Comparison of ENCODE assay signal across 8 cellular contexts in genomic region chrX:41332988-41333743, GRCh38. TPM values are rescaled to one million over a fixed set of nuclear protein-coding genes. Genes with fewer than 3 reads are reported as not detected.
DNase-seq lines count a peak whose midpoint lies in the region; ATAC-seq and TF ChIP-seq lines count a peak whose summit lies in the region.

No MANE protein-coding gene starts in this region.

- peak; percentile 82 for DNase-seq in AG20443 (ENCODE audit: low spot score)
- peak; percentile 92 to 97 for DNase-seq in NCI-H524 (lab: John Stamatoyannopoulos, UW)
- peak; percentile 86 for DNase-seq in activated CD4-positive, alpha-beta T cell treated with anti-CD3 and anti-CD28 coated beads, Interleukin-2, amount 10 ng/mL, durations not matched to agents 7 days and 5 days
- peak; percentile 84 for DNase-seq in dedifferentiated amniotic fluid mesenchymal stem cell (ENCODE audit: extremely low spot score)
- DNase-seq in left lobe of liver (ENCODE audit: low spot score): peak; percentile 79
- DNase-seq in stimulated activated CD4-positive, alpha-beta T cell treated with anti-CD3 and anti-CD28 coated beads, Interleukin-2, amount 100 ng/mL, for 4 hours (ENCODE audit: low read depth): peak; percentile 82

- POLR2A ChIA-PET in activated CD4-positive, alpha-beta T cell treated with anti-CD3 and anti-CD28 coated beads, Interleukin-2, amount 10 ng/mL, durations not matched to agents 7 days and 5 days (lab: Charles Lee): no interaction called here

- peak; percentile 51 for TF ChIP-seq POLR2A in GM19193 (IDR thresholded peaks at IDR 0.05; ENCODE audit: extremely low read depth, insufficient read depth, insufficient read length)

- peak overlapping the region; percentile 100 for H3K27ac Mint-ChIP-seq in activated CD4-positive, alpha-beta T cell treated with anti-CD3 and anti-CD28 coated beads, Interleukin-2, amount 10 ng/mL, durations not matched to agents 7 days and 5 days

- CTCF ChIA-PET in activated CD4-positive, alpha-beta T cell treated with anti-CD3 and anti-CD28 coated beads, Interleukin-2, amount 10 ng/mL, durations not matched to agents 7 days and 5 days (lab: Charles Lee): interaction anchor here (0.8 to 1.4 kb wide), 3 partner anchors 10 to 29 kb away, joined by 3 to 5 read pairs (median 3); no protein-coding TSS in a partner anchor

- peak overlapping the region; percentile 93 for H3K4me3 Mint-ChIP-seq in activated CD4-positive, alpha-beta T cell treated with anti-CD3 and anti-CD28 coated beads, Interleukin-2, amount 10 ng/mL, durations not matched to agents 7 days and 5 days

- no peaks in the 10 kb centered on the region for H3K9me3 Mint-ChIP-seq in activated CD4-positive, alpha-beta T cell treated with anti-CD3 and anti-CD28 coated beads, Interleukin-2, amount 10 ng/mL, durations not matched to agents 7 days and 5 days

- peaks cover 24% of the 10 kb centered on the region for H3K4me1 Mint-ChIP-seq in activated CD4-positive, alpha-beta T cell treated with anti-CD3 and anti-CD28 coated beads, Interleukin-2, amount 10 ng/mL, durations not matched to agents 7 days and 5 days

- H3K27me3 Mint-ChIP-seq in activated CD4-positive, alpha-beta T cell treated with anti-CD3 and anti-CD28 coated beads, Interleukin-2, amount 10 ng/mL, durations not matched to agents 7 days and 5 days: no peaks in the 10 kb centered on the region

- ATAC-seq in HG03457 (IDR thresholded peaks at IDR 0.05; ENCODE audit: unreplicated experiment) (peak; percentile 29), left lobe of liver (peak; percentile 63)

- H3K36me3 Mint-ChIP-seq in activated CD4-positive, alpha-beta T cell treated with anti-CD3 and anti-CD28 coated beads, Interleukin-2, amount 10 ng/mL, durations not matched to agents 7 days and 5 days (ENCODE audit: low read depth): peaks cover 27% of the 10 kb centered on the region

RNA-seq across cellular contexts. Expression of gene DDX3X, which starts 0.8 kb away (rescaled TPM):
- total RNA-seq in activated CD4-positive, alpha-beta T cell treated with anti-CD3 and anti-CD28 coated beads, Interleukin-2, amount 10 ng/mL, durations not matched to agents 7 days and 5 days: 100 to 1,000 TPM; 181 to 227 TPM
- total RNA-seq in left lobe of liver: 92.3 TPM

Comparison
In these comparisons a context has a peak if more than half of its experiments do, and no peak if none do; other contexts are left out.
1. Peak in every context shown above with its lines: DNase-seq and ATAC-seq.